ENCODE assay signal across 36 cellular contexts in the genomic region with DNA sequence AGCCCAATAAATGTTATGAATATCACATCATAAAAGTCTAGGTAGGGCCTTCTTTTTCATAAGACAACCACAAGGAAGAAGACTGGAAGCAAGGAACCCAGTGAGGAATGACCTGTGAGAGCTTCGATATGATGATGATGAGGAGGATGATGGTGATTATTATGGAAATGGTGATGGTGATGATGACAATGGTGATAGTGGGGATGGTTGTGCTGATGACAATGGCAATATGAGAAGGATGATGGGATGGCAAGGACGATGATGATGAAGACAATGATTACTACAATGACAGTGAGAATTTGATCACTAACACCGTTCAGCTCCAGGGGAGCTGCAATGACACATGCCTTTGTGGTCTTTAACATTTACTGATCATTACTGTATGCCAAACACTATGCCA. TPM values are rescaled to one million over a fixed set of nuclear protein-coding genes. Genes with fewer than 3 reads are reported as not detected.
DNase-seq lines count a peak whose midpoint lies in the region; ATAC-seq, FAIRE-seq and TF ChIP-seq lines count a peak whose summit lies in the region.
"Had no signal": no experiment of that assay in that cellular context is flagged by ENCODE, and none has a peak within 500 bp of the region (broad histone marks: within the 10 kb centered on the region; RNA-seq: fewer than 3 reads in every experiment).

No MANE protein-coding gene starts in this region.

- TF ChIP-seq POLR2A in HepG2 (IDR thresholded peaks at IDR 0.05; ENCODE audit: insufficient read depth in 1 of 2, low read depth in 2 of 2, low read length in 2 of 2) (no peak), right lobe of liver (IDR thresholded peaks at IDR 0.05) (no peak)

- in situ Hi-C loops in HepG2 (cut with HindIII; ENCODE audit: extremely low pct_ligation_motif_present, low pct_unique_long_range_greater_than_20kb): no loop called here

- no peak overlapping the region for H3K27ac ChIP-seq in HepG2 (ENCODE audit: extremely low read length, insufficient read depth, low read length)
- no peak overlapping the region for H3K27ac ChIP-seq in right lobe of liver
- H3K27ac ChIP-seq in HEK293 (ENCODE audit: extremely low read depth, low read depth, low read length): no peak overlapping the region
- H3K27ac ChIP-seq in endodermal cell (ENCODE audit: low read depth, low read length): no peak overlapping the region
- no peak overlapping the region for H3K27ac ChIP-seq in WERI-Rb-1
- H3K27ac ChIP-seq: 22Rv1; A549; BLaER1; BLaER1 treated with 17β-estradiol and CSF1 and Interleukin-3, amounts not matched to agents 10 nM and 100 nM; C4-2B had no signal

- no peaks in the 10 kb centered on the region for H3K9me3 Mint-ChIP-seq in endodermal cell
- H3K9me3 Mint-ChIP-seq: CD4-positive, alpha-beta memory T cell; CD4-positive, alpha-beta T cell; CD4-positive, CD25-positive, alpha-beta regulatory T cell; CD8-positive, alpha-beta memory T cell; CD8-positive, alpha-beta T cell had no signal

- no peaks in the 10 kb centered on the region for H3K36me3 Mint-ChIP-seq in endodermal cell (ENCODE audit: low read depth)
- H3K36me3 Mint-ChIP-seq: CD4-positive, alpha-beta memory T cell; CD4-positive, CD25-positive, alpha-beta regulatory T cell; CD8-positive, alpha-beta T cell had no signal

- POLR2A ChIA-PET in HepG2 (lab: Yijun Ruan, JAX) (no interaction called here), HEK293 (lab: Yijun Ruan, JAX) (no interaction called here)

- no peak for FAIRE-seq in HepG2 (lab: Jason Lieb, UNC)
- FAIRE-seq in bronchial epithelial cell (lab: Jason Lieb, UNC): peak; percentile 18
- FAIRE-seq: A204.1, A549, D721Med had no signal

- H3K36me3 ChIP-seq in HepG2 (replicated peaks in 1 of 2; ENCODE audit: control insufficient read depth in 1 of 2, insufficient read depth in 2 of 2, low read length in 2 of 2) (no peaks in the 10 kb centered on the region), right lobe of liver (no peaks in the 10 kb centered on the region), HEK293 (ENCODE audit: control insufficient read depth in 2 of 2, insufficient read depth in 1 of 2, low read length in 2 of 2) (no peaks in the 10 kb centered on the region), bronchial epithelial cell (ENCODE audit: control insufficient read depth, insufficient read depth, low read length) (no peaks in the 10 kb centered on the region), endodermal cell (ENCODE audit: control insufficient read depth, insufficient read depth, low read length) (no peaks in the 10 kb centered on the region), WERI-Rb-1 (no peaks in the 10 kb centered on the region)
- H3K36me3 ChIP-seq: BE2C; BLaER1; BLaER1 treated with 17β-estradiol and CSF1 and Interleukin-3, amounts not matched to agents 10 nM and 100 nM had no signal

- TF ChIP-seq EP300 in HepG2 (IDR thresholded peaks at IDR 0.05; ENCODE audit: low read depth in 2 of 2, low read length in 2 of 2): no peak
- no peak for TF ChIP-seq EP300 in HepG2 (CRISPR knock-in tag; IDR thresholded peaks at IDR 0.05; ENCODE audit: borderline replicate concordance)

- no peak overlapping the region for H3K27ac Mint-ChIP-seq in endodermal cell
- H3K27ac Mint-ChIP-seq: B cell; CD14-positive monocyte; CD4-positive, alpha-beta memory T cell; CD4-positive, alpha-beta T cell; CD4-positive, CD25-positive, alpha-beta regulatory T cell; CD8-positive, alpha-beta memory T cell; CD8-positive, alpha-beta T cell had no signal

- no peaks in the 10 kb centered on the region for H4K20me1 ChIP-seq in HepG2 (ENCODE audit: insufficient read depth, low read length)
- H4K20me1 ChIP-seq: BLaER1; BLaER1 treated with 17β-estradiol and CSF1 and Interleukin-3, amounts not matched to agents 10 nM and 100 nM had no signal

- no TSS peak for BruUV-seq in HepG2 (replicated peaks; lab: Mats Ljungman, UMichigan)

- H3K4me1 ChIP-seq in HepG2 (ENCODE audit: insufficient read depth, low read length) (peaks cover 8% of the 10 kb centered on the region; the same call in 1 of the 2 replicates), right lobe of liver (no peaks in the 10 kb centered on the region), HEK293 (ENCODE audit: control insufficient read depth, insufficient read depth, low read length) (peaks cover 4% of the 10 kb centered on the region; the same call in 1 of the 2 replicates), endodermal cell (ENCODE audit: control insufficient read depth, insufficient read depth, low read length) (no peaks in the 10 kb centered on the region)
- H3K4me1 ChIP-seq: A549, BE2C, BLaER1 had no signal

- H3K27me3 ChIP-seq in HepG2 (ENCODE audit: control insufficient read depth in 1 of 2, insufficient read depth in 2 of 2, low read length in 2 of 2) (0 out of 5 replicates have a peak, but pooled peaks cover 0 to 3% of the 10 kb centered on the region in 2 experiments), right lobe of liver (no peaks in the 10 kb centered on the region), bronchial epithelial cell (ENCODE audit: control insufficient read depth, insufficient read depth, low read length) (no peaks in the 10 kb centered on the region), endodermal cell (ENCODE audit: control insufficient read depth, insufficient read depth, low read length, poor library complexity, severe bottlenecking) (no peaks in the 10 kb centered on the region), WERI-Rb-1 (ENCODE audit: insufficient read depth, low read depth, severe bottlenecking) (no peaks in the 10 kb centered on the region)
- H3K27me3 ChIP-seq: BE2C; BLaER1; BLaER1 treated with 17β-estradiol and CSF1 and Interleukin-3, amounts not matched to agents 10 nM and 100 nM had no signal

- H3K4me3 ChIP-seq in HepG2 (replicated peaks in 1 of 3; ENCODE audit: insufficient read depth in 1 of 3, low read depth in 2 of 3, low read length in 3 of 3) (no peak overlapping the region), right lobe of liver (no peak overlapping the region), HEK293 (ENCODE audit: low read depth, low read length) (no peak overlapping the region), bronchial epithelial cell (ENCODE audit: low read depth, low read length) (no peak overlapping the region), endodermal cell (ENCODE audit: low read length) (no peak overlapping the region), WERI-Rb-1 (ENCODE audit: low read depth, low read length) (no peak overlapping the region)
- H3K4me3 ChIP-seq: A549; BLaER1; BLaER1 treated with 17β-estradiol and CSF1 and Interleukin-3, amounts not matched to agents 10 nM and 100 nM had no signal

- no peak for TF ChIP-seq CTCF in HepG2 (CRISPR knock-in tag; IDR thresholded peaks at IDR 0.05)
- TF ChIP-seq CTCF in right lobe of liver (IDR thresholded peaks at IDR 0.05): no peak
- no peak for TF ChIP-seq CTCF in HEK293 (tag by site-specific recombination; IDR thresholded peaks at IDR 0.05)
- TF ChIP-seq CTCF in bronchial epithelial cell (IDR thresholded peaks at IDR 0.05; ENCODE audit: insufficient read depth, low read length, severe bottlenecking): no peak
- no peak for TF ChIP-seq CTCF in endodermal cell (conservative IDR thresholded peaks at IDR 0.05)
- TF ChIP-seq CTCF in WERI-Rb-1 (IDR thresholded peaks at IDR 0.05; ENCODE audit: low read depth, low read length): no peak

- H2AFZ ChIP-seq in HepG2 (ENCODE audit: low read length): no peak overlapping the region

- intact Hi-C loops in HepG2 (cut with micrococcal nuclease; ENCODE audit: unreplicated experiment) (no loop called here), right lobe of liver (cut with DNase I) (no loop called here)

- DNase-seq in HepG2 (ENCODE audit: low spot score) (no peak), right lobe of liver (no peak), bronchial epithelial cell (ENCODE audit: low read depth) (no peak), endodermal cell (peak; percentile 22), activated T-cell treated with anti-CD3 and anti-CD28 coated beads for 4 hours (no peak), WERI-Rb-1 (no peak), NCI-H2107 (lab: John Stamatoyannopoulos, UW) (no peak)
- DNase-seq: 8988T; ACHN; AML-193; BE2C; C1 segment of cervical spinal cord; Caco-2; Calu3; CD4-positive, alpha-beta memory T cell; CD4-positive, alpha-beta T cell; CD4-positive, CD25-positive, alpha-beta regulatory T cell; CD8-positive, alpha-beta memory T cell; CD8-positive, alpha-beta T cell; COR-L47; DMS153; DMS53; DMS79; DMS79 treated with DMSO at 0.1 percent for 48 hours; DND-41; EL had no signal

- no peak overlapping the region for H3K4me2 ChIP-seq in HepG2 (ENCODE audit: low read depth, low read length)
- H3K4me2 ChIP-seq: A549; BLaER1; BLaER1 treated with 17β-estradiol and CSF1 and Interleukin-3, amounts not matched to agents 10 nM and 100 nM had no signal

- CTCF ChIA-PET in HepG2 (lab: Yijun Ruan, JAX; ENCODE audit: low intra/inter-chr PET ratio, low total read pairs) (no interaction called here), HEK293 (lab: Yijun Ruan, JAX) (interaction anchor here (0.6 to 1.2 kb wide), 2 partner anchors 27 to 83 kb away, joined by 4 to 5 read pairs; no protein-coding TSS in a partner anchor)

- H3K9me3 ChIP-seq in HepG2 (ENCODE audit: low read length) (no peaks in the 10 kb centered on the region), right lobe of liver (no peaks in the 10 kb centered on the region), HEK293 (ENCODE audit: control insufficient read depth, insufficient read depth, low read depth, low read length) (no peaks in the 10 kb centered on the region), endodermal cell (ENCODE audit: control insufficient read depth, low read length) (no peaks in the 10 kb centered on the region), WERI-Rb-1 (ENCODE audit: severe bottlenecking) (no peaks in the 10 kb centered on the region)
- H3K9me3 ChIP-seq: A549, BE2C, BLaER1, Caco-2 had no signal

- TF ChIP-seq RAD21 in HepG2 (CRISPR knock-in tag; IDR thresholded peaks at IDR 0.05): no peak

- no peaks in the 10 kb centered on the region for H3K79me2 ChIP-seq in HepG2 (ENCODE audit: insufficient read depth, low read length)

- no peak overlapping the region for H3K4me3 Mint-ChIP-seq in endodermal cell
- H3K4me3 Mint-ChIP-seq: B cell; CD14-positive monocyte; CD4-positive, alpha-beta memory T cell; CD4-positive, alpha-beta T cell; CD4-positive, CD25-positive, alpha-beta regulatory T cell; CD8-positive, alpha-beta memory T cell; CD8-positive, alpha-beta T cell had no signal

- H3K27me3 Mint-ChIP-seq in endodermal cell (ENCODE audit: insufficient read depth): no peaks in the 10 kb centered on the region
- H3K27me3 Mint-ChIP-seq: B cell; CD4-positive, alpha-beta memory T cell; CD4-positive, alpha-beta T cell; CD4-positive, CD25-positive, alpha-beta regulatory T cell had no signal

- H3K4me1 Mint-ChIP-seq in endodermal cell: peaks cover 5% of the 10 kb centered on the region
- H3K4me1 Mint-ChIP-seq: CD4-positive, alpha-beta memory T cell; CD4-positive, CD25-positive, alpha-beta regulatory T cell; CD8-positive, alpha-beta memory T cell had no signal

- H3K9ac ChIP-seq in HepG2 (ENCODE audit: insufficient read depth, low read depth, low read length) (no peak overlapping the region), endodermal cell (ENCODE audit: extremely low read depth, low read length, poor library complexity, severe bottlenecking) (no peak overlapping the region)
- H3K9ac ChIP-seq: BLaER1; BLaER1 treated with 17β-estradiol and CSF1 and Interleukin-3, amounts not matched to agents 10 nM and 100 nM had no signal

- ATAC-seq in HepG2 (no peak), right lobe of liver (no peak)
- ATAC-seq: A549; CD8-positive, alpha-beta T cell had no signal

- WGBS in HepG2 (ENCODE audit: low lambda C conversion rate): 13% methylated on average over 3 of the region's 3 CpGs
- WGBS in right lobe of liver (ENCODE audit: insufficient coverage, low coverage, low lambda C conversion rate, missing lambda C conversion rate): 91% methylated on average over 3 of the region's 3 CpGs
- 89 to 93% methylated on average over 3 of the region's 3 CpGs for WGBS in endodermal cell (ENCODE audit: insufficient coverage in 1 of 2, insufficient read length in 1 of 2), 2 experiments

RNA-seq across cellular contexts. Expression of gene CKAP4, which starts 7.7 kb away (rescaled TPM):
- total RNA-seq in HepG2 (2016; rRNA removed; fragmentation: Illumina TruSeq; extraction: Trizol) (37.3 and 70.2 TPM in 2 replicates), right lobe of liver (10 to 100 TPM; 16.8 to 43.7 (median 28.3) TPM), bronchial epithelial cell (56.6 and 89.2 TPM in 2 replicates), endodermal cell (10 to 100 TPM; 88.9 to 93.3 TPM)
- 3.7 and 3.9 TPM in 2 replicates for total RNA-seq in HepG2 (2016; cell fraction: cytosol; rRNA removed; fragmentation: Illumina TruSeq; extraction: Trizol; ENCODE audit: low read depth)
- total RNA-seq in HepG2 (2016; cell fraction: insoluble cytoplasmic fraction; rRNA removed; fragmentation: Illumina TruSeq; extraction: Trizol): 34.6 and 68.5 TPM in 2 replicates
- 14.7 and 15.5 TPM in 2 replicates for total RNA-seq in HepG2 (2016; cell fraction: membrane; rRNA removed; fragmentation: Illumina TruSeq; extraction: Trizol)
- 67.9 and 80.5 TPM in 2 replicates for total RNA-seq in HepG2 (2016; cell fraction: nucleus; rRNA removed; fragmentation: Illumina TruSeq; extraction: Trizol)
- polyA plus RNA-seq in HepG2 (2011; rRNA removed): 39.2 and 45.4 TPM in 2 replicates
- polyA plus RNA-seq in HepG2 (2011; cell fraction: cytosol; rRNA removed): 30.8 and 37.4 TPM in 2 replicates
- polyA plus RNA-seq in HepG2 (2011; cell fraction: nucleus; rRNA removed): 17.5 and 20.0 TPM in 2 replicates
- 76.8 and 81.5 TPM in 2 replicates for polyA plus RNA-seq in HepG2 (2012)
- polyA plus RNA-seq in HepG2 (2016; cell fraction: cytosol; fragmentation: Illumina TruSeq; extraction: Trizol; ENCODE audit: low read depth): 4.9 and 5.3 TPM in 2 replicates
- 44.7 and 53.0 TPM in 2 replicates for polyA plus RNA-seq in HepG2 (2016; cell fraction: insoluble cytoplasmic fraction; fragmentation: Illumina TruSeq; extraction: Trizol; ENCODE audit: low read depth)
- polyA plus RNA-seq in HepG2 (2016; cell fraction: membrane; fragmentation: Illumina TruSeq; extraction: Trizol; ENCODE audit: low read depth): 13.7 and 14.8 TPM in 2 replicates
- polyA plus RNA-seq in HepG2 (2016; cell fraction: nucleus; fragmentation: Illumina TruSeq; extraction: Trizol; ENCODE audit: insufficient read depth, low read depth): 125 and 131 TPM in 2 replicates
- 17.1 and 29.8 TPM in 2 replicates for polyA minus RNA-seq in HepG2 (2011; rRNA and poly(A)+ RNA removed; ENCODE audit: low replicate concordance)
- polyA minus RNA-seq in HepG2 (2011; cell fraction: cytosol; rRNA and poly(A)+ RNA removed): 29.4 and 33.1 TPM in 2 replicates
- polyA minus RNA-seq in HepG2 (2011; cell fraction: nucleus; rRNA and poly(A)+ RNA removed): 11.7 and 15.9 TPM in 2 replicates
- polyA plus RNA-seq in endodermal cell (2013, experiment 1 of 2): 133 TPM
- 130 TPM for polyA plus RNA-seq in endodermal cell (2013, experiment 2 of 2)

RNA-seq across cellular contexts. Expression of gene TCP11L2, which starts 47.0 kb away (rescaled TPM):
- 4.6 TPM in 2 replicates for total RNA-seq in HepG2 (2016; rRNA removed; fragmentation: Illumina TruSeq; extraction: Trizol)
- 1.1 and 1.3 TPM in 2 replicates for total RNA-seq in HepG2 (2016; cell fraction: cytosol; rRNA removed; fragmentation: Illumina TruSeq; extraction: Trizol; ENCODE audit: low read depth)
- total RNA-seq in HepG2 (2016; cell fraction: insoluble cytoplasmic fraction; rRNA removed; fragmentation: Illumina TruSeq; extraction: Trizol): 3.7 and 4.3 TPM in 2 replicates
- total RNA-seq in HepG2 (2016; cell fraction: membrane; rRNA removed; fragmentation: Illumina TruSeq; extraction: Trizol): 1.4 and 2.2 TPM in 2 replicates
- 5.1 and 5.6 TPM in 2 replicates for total RNA-seq in HepG2 (2016; cell fraction: nucleus; rRNA removed; fragmentation: Illumina TruSeq; extraction: Trizol)
- polyA plus RNA-seq in HepG2 (2011; rRNA removed): 24.1 and 29.2 TPM in 2 replicates
- 10.5 and 16.7 TPM in 2 replicates for polyA plus RNA-seq in HepG2 (2011; cell fraction: cytosol; rRNA removed)
- 21.9 and 33.5 TPM in 2 replicates for polyA plus RNA-seq in HepG2 (2011; cell fraction: nucleus; rRNA removed)
- 16.7 and 20.6 TPM in 2 replicates for polyA plus RNA-seq in HepG2 (2012)
- 0.17 and 0.33 TPM in 2 replicates for polyA plus RNA-seq in HepG2 (2016; cell fraction: cytosol; fragmentation: Illumina TruSeq; extraction: Trizol; ENCODE audit: low read depth)
- 1.5 and 1.6 TPM in 2 replicates for polyA plus RNA-seq in HepG2 (2016; cell fraction: insoluble cytoplasmic fraction; fragmentation: Illumina TruSeq; extraction: Trizol; ENCODE audit: low read depth)
- 0.25 and 0.38 TPM in 2 replicates for polyA plus RNA-seq in HepG2 (2016; cell fraction: membrane; fragmentation: Illumina TruSeq; extraction: Trizol; ENCODE audit: low read depth)
- polyA plus RNA-seq in HepG2 (2016; cell fraction: nucleus; fragmentation: Illumina TruSeq; extraction: Trizol; ENCODE audit: insufficient read depth, low read depth): 4.4 and 4.8 TPM in 2 replicates
- 9.5 and 54.7 TPM in 2 replicates for polyA minus RNA-seq in HepG2 (2011; rRNA and poly(A)+ RNA removed; ENCODE audit: low replicate concordance)
- 41.0 and 60.4 TPM in 2 replicates for polyA minus RNA-seq in HepG2 (2011; cell fraction: cytosol; rRNA and poly(A)+ RNA removed)
- polyA minus RNA-seq in HepG2 (2011; cell fraction: nucleus; rRNA and poly(A)+ RNA removed): 73.6 and 109 TPM in 2 replicates
- total RNA-seq in right lobe of liver: 10 to 100 TPM in 3 of 6 experiments, 1 to 10 TPM in 3; 7.3 to 14.2 (median 10.5) TPM
- 31.6 and 43.9 TPM in 2 replicates for total RNA-seq in bronchial epithelial cell
- 10 to 100 TPM in 1 of 2 donors, 1 to 10 TPM in 1; 7.8 to 15.3 TPM for total RNA-seq in endodermal cell
- polyA plus RNA-seq in endodermal cell (2013, experiment 1 of 2): 4.9 TPM
- 6.2 TPM for polyA plus RNA-seq in endodermal cell (2013, experiment 2 of 2)

Comparison
In these comparisons a context has a peak if more than half of its experiments do, and no peak if none do; other contexts are left out.
1. Of the 63 proteins assayed by ChIP-seq in both HepG2 and HEK293: peak only in HepG2: none; only in HEK293: ZNF513; in both: none; in neither: 62.